ENCODE assay signal across 8 cellular contexts in genomic region chr2:197515277-197515797, GRCh38. TPM values are rescaled to one million over a fixed set of nuclear protein-coding genes. Genes with fewer than 3 reads are reported as not detected.
DNase-seq lines count a peak whose midpoint lies in the region; ATAC-seq and TF ChIP-seq lines count a peak whose summit lies in the region.

No MANE protein-coding gene starts in this region.

- TF ChIP-seq CTCF in AG10803 (conservative IDR thresholded peaks at IDR 0.05; ENCODE audit: low read length) (no peak), WERI-Rb-1 (IDR thresholded peaks at IDR 0.05; ENCODE audit: low read depth, low read length) (no peak), psoas muscle (IDR thresholded peaks at IDR 0.05) (no peak), omental fat pad (IDR thresholded peaks at IDR 0.05) (no peak)

- H3K27me3 ChIP-seq in WERI-Rb-1 (ENCODE audit: insufficient read depth, low read depth, severe bottlenecking) = no peaks in the 10 kb centered on the region
- H3K27me3 ChIP-seq in psoas muscle (ENCODE audit: insufficient read depth in 3 of 3, low read length in 2 of 3) = no peaks in the 10 kb centered on the region

- DNase-seq in AG10803 (ENCODE audit: low read depth) (peak; percentile 18), WERI-Rb-1 (peak; percentile 20), germinal center (ENCODE audit: low spot score) (peak; percentile 25), psoas muscle (no peak), NCI-H1436 (lab: John Stamatoyannopoulos, UW) (no peak), omental fat pad (ENCODE audit: low spot score) (no peak)

- intact Hi-C loops in psoas muscle (cut with DNase I) = loop anchor here in 1 of 2 donors (2.0 kb wide), 1 partner anchor 15 kb away; the partner anchor contains the start of gene HSPE1

- ATAC-seq in GM18909 (IDR thresholded peaks at IDR 0.05; ENCODE audit: poor library complexity, unreplicated experiment) = peak; percentile 1
- ATAC-seq in HG03571 (IDR thresholded peaks at IDR 0.05; ENCODE audit: unreplicated experiment) = peak; percentile 9
- ATAC-seq in psoas muscle = peak; percentile 18 to 52 (median 32)
- no peak for ATAC-seq in omental fat pad (ENCODE audit: low FRiP score)

- WGBS in psoas muscle, 3 donors = 0 to 1% (median 0%) methylated on average over 24 of the region's 24 CpGs

- peaks cover 8% of the 10 kb centered on the region for H3K36me3 ChIP-seq in WERI-Rb-1
- no peaks in the 10 kb centered on the region for H3K36me3 ChIP-seq in psoas muscle (ENCODE audit: insufficient read depth in 1 of 2, low read depth in 1 of 2)

- peak overlapping the region; percentile 93 for H3K27ac ChIP-seq in WERI-Rb-1
- peak overlapping the region; percentile 93 for H3K27ac ChIP-seq in psoas muscle

- no peaks in the 10 kb centered on the region for H3K9me3 ChIP-seq in WERI-Rb-1 (ENCODE audit: severe bottlenecking)
- no peaks in the 10 kb centered on the region for H3K9me3 ChIP-seq in psoas muscle

- H3K4me3 ChIP-seq in AG10803 (ENCODE audit: low read length) (peak overlapping the region; percentile 82), WERI-Rb-1 (ENCODE audit: low read depth, low read length) (peak overlapping the region; percentile 65), psoas muscle (peak overlapping the region; percentile 87)

- H3K4me1 ChIP-seq in psoas muscle = peaks cover 33% of the 10 kb centered on the region

RNA-seq across cellular contexts. Expression of gene MOB4, which starts 0.5 kb away (rescaled TPM):
- 10 to 100 TPM; 22.7 to 30.0 (median 29.0) TPM for total RNA-seq in psoas muscle
- polyA plus RNA-seq in psoas muscle = 10 to 100 TPM; 27.5 to 57.6 (median 31.4) TPM
- total RNA-seq in omental fat pad = 10 to 100 TPM; 20.3 to 27.3 (median 23.6) TPM

RNA-seq across cellular contexts. Expression of gene HSPE1, which starts 15.2 kb away (rescaled TPM):
- 100 to 1,000 TPM in 3 of 4 donors, 10 to 100 TPM in 1; 87.4 to 120 (median 112) TPM for total RNA-seq in psoas muscle
- 100 to 1,000 TPM; 155 to 304 (median 197) TPM for polyA plus RNA-seq in psoas muscle
- 100 to 1,000 TPM in 3 of 4 donors, 10 to 100 TPM in 1; 86.5 to 352 (median 177) TPM for total RNA-seq in omental fat pad

RNA-seq across cellular contexts. Expression of gene HSPD1, which starts 15.7 kb away (rescaled TPM):
- total RNA-seq in psoas muscle = 100 to 1,000 TPM; 167 to 252 (median 192) TPM
- 100 to 1,000 TPM; 188 to 468 (median 240) TPM for polyA plus RNA-seq in psoas muscle
- total RNA-seq in omental fat pad = 100 to 1,000 TPM; 138 to 643 (median 306) TPM

Comparison
In these comparisons a context has a peak if more than half of its experiments do, and no peak if none do; other contexts are left out.
1. DNase-seq: peak in AG10803 (single experiment), WERI-Rb-1 (single experiment) and germinal center (single experiment); none in psoas muscle (0 of 2), NCI-H1436 (single experiment) and omental fat pad (single experiment).
2. Peak in every context shown above with its lines, with median percentiles within 50 percentile points of each other: H3K4me3 ChIP-seq.